ENCODE assay signal across 8 cellular contexts in genomic region chr12:108560752-108561719, GRCh38. TPM values are rescaled to one million over a fixed set of nuclear protein-coding genes. Genes with fewer than 3 reads are reported as not detected.
DNase-seq lines count a peak whose midpoint lies in the region; ATAC-seq and TF ChIP-seq lines count a peak whose summit lies in the region.

A gene with protein sequence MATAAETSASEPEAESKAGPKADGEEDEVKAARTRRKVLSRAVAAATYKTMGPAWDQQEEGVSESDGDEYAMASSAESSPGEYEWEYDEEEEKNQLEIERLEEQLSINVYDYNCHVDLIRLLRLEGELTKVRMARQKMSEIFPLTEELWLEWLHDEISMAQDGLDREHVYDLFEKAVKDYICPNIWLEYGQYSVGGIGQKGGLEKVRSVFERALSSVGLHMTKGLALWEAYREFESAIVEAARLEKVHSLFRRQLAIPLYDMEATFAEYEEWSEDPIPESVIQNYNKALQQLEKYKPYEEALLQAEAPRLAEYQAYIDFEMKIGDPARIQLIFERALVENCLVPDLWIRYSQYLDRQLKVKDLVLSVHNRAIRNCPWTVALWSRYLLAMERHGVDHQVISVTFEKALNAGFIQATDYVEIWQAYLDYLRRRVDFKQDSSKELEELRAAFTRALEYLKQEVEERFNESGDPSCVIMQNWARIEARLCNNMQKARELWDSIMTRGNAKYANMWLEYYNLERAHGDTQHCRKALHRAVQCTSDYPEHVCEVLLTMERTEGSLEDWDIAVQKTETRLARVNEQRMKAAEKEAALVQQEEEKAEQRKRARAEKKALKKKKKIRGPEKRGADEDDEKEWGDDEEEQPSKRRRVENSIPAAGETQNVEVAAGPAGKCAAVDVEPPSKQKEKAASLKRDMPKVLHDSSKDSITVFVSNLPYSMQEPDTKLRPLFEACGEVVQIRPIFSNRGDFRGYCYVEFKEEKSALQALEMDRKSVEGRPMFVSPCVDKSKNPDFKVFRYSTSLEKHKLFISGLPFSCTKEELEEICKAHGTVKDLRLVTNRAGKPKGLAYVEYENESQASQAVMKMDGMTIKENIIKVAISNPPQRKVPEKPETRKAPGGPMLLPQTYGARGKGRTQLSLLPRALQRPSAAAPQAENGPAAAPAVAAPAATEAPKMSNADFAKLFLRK (minus strand): TSS chr12:108561173. CDS start chr12:108561154, 19 bp downstream.

- no peaks in the 10 kb centered on the region for H3K27me3 Mint-ChIP-seq in activated B cell treated with CpG ODN at 0.5 μM for 24 hours

- H3K27ac ChIP-seq in AG04450 (ENCODE audit: low read depth, low read length) (peak within 1 kb of the TSS; percentile 87), caudate nucleus (ENCODE audit: low read depth, low read length) (peak within 1 kb of the TSS; percentile 99)

- H3K9me3 ChIP-seq in AG04450 (ENCODE audit: control insufficient read depth, insufficient read depth, low read length) = no peaks in the 10 kb centered on the region; the same call in 1 of the 2 replicates

- CTCF ChIA-PET in AG04450 (lab: Charles Lee) (interaction anchor here (0.9 to 15.8 kb wide), 2 partner anchors 57 to 242 kb away, joined by 5 to 508 read pairs; no protein-coding TSS in a partner anchor), activated B cell treated with CpG ODN at 0.5 μM for 24 hours (lab: Charles Lee) (interaction anchor here (0.9 to 14.5 kb wide), 3 partner anchors 57 to 104 kb away, joined by 3 to 338 read pairs (median 9); no protein-coding TSS in a partner anchor)

- H3K27me3 ChIP-seq in AG04450 (ENCODE audit: control insufficient read depth, insufficient read depth, low read length) = no peaks in the 10 kb centered on the region

- no peak for DNase-seq in AG04450 (ENCODE audit: low read depth, low spot score)
- peak; percentile 68 for DNase-seq in NCI-H226
- peak; percentile 73 for DNase-seq in activated B cell treated with CpG ODN at 0.5 μM for 24 hours
- DNase-seq in caudate nucleus (lab: John Stamatoyannopoulos, UW) = peak in 58 of 61 donors; percentile 16 to 92 (median 73)
- DNase-seq in inferior parietal cortex (ENCODE audit: extremely low spot score) = peak; percentile 95
- DNase-seq in smooth muscle cell of the brain vasculature (ENCODE audit: low read depth, low spot score) = peak; percentile 68

- intact Hi-C loops in activated B cell treated with CpG ODN at 0.5 μM for 24 hours (cut with micrococcal nuclease) = loop anchor here (1.0 to 10.0 kb wide), 8 partner anchors 20 to 1441 kb away; partner anchors contain the start of genes FAM222A, FICD, MMAB and MVK

- H3K4me3 ChIP-seq in AG04450 (ENCODE audit: low read depth, low read length) = peak within 1 kb of the TSS; percentile 100

- no peaks in the 10 kb centered on the region for H3K9me3 Mint-ChIP-seq in activated B cell treated with CpG ODN at 0.5 μM for 24 hours

- TF ChIP-seq CTCF in AG04450 (IDR thresholded peaks at IDR 0.05; ENCODE audit: low read depth, low read length) = no peak
- no peak for TF ChIP-seq CTCF in activated B cell treated with CpG ODN at 0.5 μM for 24 hours (IDR thresholded peaks at IDR 0.05)

- H3K27ac Mint-ChIP-seq in activated B cell treated with CpG ODN at 0.5 μM for 24 hours = peak within 1 kb of the TSS; percentile 99

- peak; percentile 50 for ATAC-seq in GM18907 (IDR thresholded peaks at IDR 0.05; ENCODE audit: unreplicated experiment)
- ATAC-seq in HG03139 (IDR thresholded peaks at IDR 0.05; ENCODE audit: unreplicated experiment) = peak; percentile 24
- peak; percentile 55 for ATAC-seq in activated B cell treated with CpG ODN at 0.5 μM for 24 hours (ENCODE audit: low read depth)

- peak within 1 kb of the TSS; percentile 100 for H3K4me3 Mint-ChIP-seq in activated B cell treated with CpG ODN at 0.5 μM for 24 hours

- POLR2A ChIA-PET in AG04450 (lab: Yijun Ruan, JAX) (interaction anchor here (0.6 to 1.6 kb wide), 5 partner anchors 8 to 67 kb away, joined by 3 to 7 read pairs (median 5); no protein-coding TSS in a partner anchor), activated B cell treated with CpG ODN at 0.5 μM for 24 hours (lab: Charles Lee) (interaction anchor here (0.5 to 5.2 kb wide), 22 partner anchors 8 to 875 kb away, joined by 3 to 118 read pairs (median 4); partner anchors contain the start of genes FICD, SELPLG and SSH1)

- H3K4me1 Mint-ChIP-seq in activated B cell treated with CpG ODN at 0.5 μM for 24 hours = peaks cover 70% of the 10 kb centered on the region

- peaks cover 60% of the 10 kb centered on the region for H3K36me3 Mint-ChIP-seq in activated B cell treated with CpG ODN at 0.5 μM for 24 hours (ENCODE audit: low read depth)

RNA-seq across cellular contexts. Expression of the gene that starts here (rescaled TPM):
- polyA plus RNA-seq in AG04450 (2011; rRNA removed) = 23.9 and 28.5 TPM in 2 replicates
- polyA minus RNA-seq in AG04450 (2011; rRNA and poly(A)+ RNA removed) = 38.6 and 43.4 TPM in 2 replicates
- 88.4 and 107 TPM in 2 replicates for total RNA-seq in activated B cell treated with CpG ODN at 0.5 μM for 24 hours
